Comparison of ENCODE assay signal across 11 cellular contexts in the genomic region with DNA sequence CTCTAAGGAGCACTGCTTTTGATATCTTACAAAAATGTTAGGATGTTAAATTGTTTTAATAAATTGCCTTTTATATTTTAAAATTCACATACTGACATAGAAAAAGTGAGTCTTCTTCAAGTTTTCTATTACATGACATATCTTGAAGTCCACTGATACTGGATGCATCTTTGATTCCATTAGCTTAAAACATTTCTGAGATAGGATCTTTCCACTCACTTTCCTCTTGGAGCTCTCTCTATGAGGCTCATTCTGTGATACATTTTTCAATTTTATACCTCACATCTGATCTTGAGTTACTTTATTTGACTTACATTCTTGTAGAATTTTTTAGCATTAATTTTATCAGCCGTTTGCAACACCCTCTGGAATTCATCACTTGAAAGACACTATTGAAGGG.
"Had no signal": no experiment of that assay in that cellular context is flagged by ENCODE, and none has a peak within 500 bp of the region (broad histone marks: within the 10 kb centered on the region; RNA-seq: fewer than 3 reads in every experiment).

No MANE protein-coding gene starts in this region.

- H3K4me2 ChIP-seq: GM23338 had no signal

- FAIRE-seq: H1, H54 had no signal

- ATAC-seq: GM23338, HCT116 had no signal

- H3K4me3 ChIP-seq: GM23248, GM23338, HAP-1 had no signal

- H2AFZ ChIP-seq: GM23248, GM23338 had no signal

- H3K36me3 ChIP-seq: HAP-1 had no signal

- H3K4me1 Mint-ChIP-seq: GM23338, H9 had no signal

- H3K9ac ChIP-seq: GM23248 had no signal

- H3K27ac ChIP-seq: GM23248 had no signal

- H3K4me3 Mint-ChIP-seq: GM23338, H9, HFFc6 had no signal

- H3K4me1 ChIP-seq: HAP-1 had no signal

- H3K27ac Mint-ChIP-seq: GM23338, H9, HFFc6 had no signal

- DNase-seq: GM23248, GOT3, H7, H9, HCEC 1CT, HFFc6 had no signal

- H3K9me3 ChIP-seq: HAP-1 had no signal

- H3K9me3 Mint-ChIP-seq: GM23338, H9 had no signal
